In genomic region chr2:118019821-118020220, GRCh38 we compare ENCODE assay signal across 34 cellular contexts.
"Had no signal": no experiment of that assay in that cellular context is flagged by ENCODE, and none has a peak within 500 bp of the region (broad histone marks: within the 10 kb centered on the region; RNA-seq: fewer than 3 reads in every experiment).

No MANE protein-coding gene starts in this region.

- H3K4me3 ChIP-seq: MG63 had no signal

- H3K27me3 ChIP-seq: MG63 had no signal

- H3K36me3 ChIP-seq: MG63 had no signal

- H3K9me3 ChIP-seq: MG63 had no signal

- DNase-seq: Karpas-422, Kasumi-1, MG63, MM.1S, MV-4-11, NCI-H1048, NCI-H1092, NCI-H1092 treated with DMSO at 0.1 percent for 48 hours, NCI-H1105, NCI-H1105 treated with DMSO at 0.1 percent for 48 hours, NCI-H1417, NCI-H1417 treated with DMSO at 0.1 percent for 48 hours, NCI-H1436, NCI-H1436 treated with DMSO at 0.1 percent for 48 hours, NCI-H146, NCI-H1694, NCI-H1694 treated with DMSO at 0.1 percent for 48 hours, NCI-H187, NCI-H187 treated with DMSO at 0.1 percent for 48 hours, NCI-H1930, NCI-H2029, NCI-H2029 treated with DMSO at 0.1 percent for 48 hours, NCI-H2081, NCI-H2081 treated with DMSO at 0.1 percent for 48 hours, NCI-H2107, NCI-H2171, NCI-H2171 treated with DMSO at 0.1 percent for 48 hours, NCI-H2227 treated with DMSO at 0.1 percent for 48 hours, NCI-H226, NCI-H345, NCI-H446, NCI-H446 treated with DMSO at 0.1 percent for 48 hours, NCI-H510A, NCI-H510A treated with DMSO at 0.1 percent for 48 hours had no signal
